Comparison of ENCODE assay signal across 8 cellular contexts in genomic region chr18:70205421-70206397, GRCh38. TPM values are rescaled to one million over a fixed set of nuclear protein-coding genes. Genes with fewer than 3 reads are reported as not detected.
A peak's percentile ranks its signal among the peaks of the same experiment; 100 is the strongest.
DNase-seq lines count a peak whose midpoint lies in the region; ATAC-seq, FAIRE-seq and TF ChIP-seq lines count a peak whose summit lies in the region.

Gene RTTN (minus strand): TSS chr18:70205687. CDS start chr18:70205658, 29 bp downstream.

- no peaks in the 10 kb centered on the region for H4K20me1 ChIP-seq in smooth muscle cell (ENCODE audit: low read depth)

- peak within 1 kb of the TSS; percentile 98 for H3K27ac ChIP-seq in smooth muscle cell (ENCODE audit: low read depth)

- TF ChIP-seq CTCF in WI38 (IDR thresholded peaks at IDR 0.05; ENCODE audit: low read depth, low read length) (no peak), bronchial epithelial cell (IDR thresholded peaks at IDR 0.05; ENCODE audit: insufficient read depth, low read length, severe bottlenecking) (peak; percentile 1), smooth muscle cell (IDR thresholded peaks at IDR 0.05; ENCODE audit: borderline replicate concordance, insufficient read depth, poor library complexity, severe bottlenecking) (no peak)

- FAIRE-seq in bronchial epithelial cell (lab: Jason Lieb, UNC): no peak

- H3K4me2 ChIP-seq in smooth muscle cell: peak within 1 kb of the TSS; percentile 96

- 1% methylated on average over 75 of the region's 78 CpGs for WGBS in smooth muscle cell (ENCODE audit: low lambda C conversion rate)

- H3K4me3 ChIP-seq in WI38 (ENCODE audit: low read depth, low read length) (peak within 1 kb of the TSS; percentile 93), bronchial epithelial cell (ENCODE audit: low read depth, low read length) (peak within 1 kb of the TSS; percentile 91), smooth muscle cell (peak within 1 kb of the TSS; percentile 87)

- H3K36me3 ChIP-seq in bronchial epithelial cell (ENCODE audit: control insufficient read depth, insufficient read depth, low read length) (no peaks in the 10 kb centered on the region), smooth muscle cell (ENCODE audit: low read depth) (no peaks in the 10 kb centered on the region)

- peak within 1 kb of the TSS; percentile 96 for H3K9ac ChIP-seq in smooth muscle cell (ENCODE audit: low read depth)

- DNase-seq in ACHN: peak; percentile 90
- DNase-seq in NCI-H2227 treated with DMSO at 0.1 percent for 48 hours (lab: John Stamatoyannopoulos, UW): peak; percentile 97
- peak; percentile 80 for DNase-seq in bronchial epithelial cell (ENCODE audit: low read depth)
- DNase-seq in iPS-NIHi11 (ENCODE audit: low spot score): peak; percentile 94
- DNase-seq in smooth muscle cell (lab: John Stamatoyannopoulos, UW; ENCODE audit: unreplicated experiment): peak; percentile 88

- H3K79me2 ChIP-seq in smooth muscle cell (ENCODE audit: low read depth): peaks cover 13% of the 10 kb centered on the region

- no peaks in the 10 kb centered on the region for H3F3A ChIP-seq in smooth muscle cell (ENCODE audit: low read depth)

- no peaks in the 10 kb centered on the region for H3K9me3 ChIP-seq in smooth muscle cell (replicated peaks; ENCODE audit: low read depth)

- in situ Hi-C loops in ACHN (cut with HindIII; ENCODE audit: low pct_ligation_motif_present, low pct_unique_long_range_greater_than_20kb, low sequenced_read_pairs): loop anchor here (25.0 kb wide), 1 partner anchor 232 kb away; no protein-coding TSS in a partner anchor

- peaks cover 7% of the 10 kb centered on the region for H3K4me1 ChIP-seq in smooth muscle cell (ENCODE audit: low read depth)

- no peaks in the 10 kb centered on the region for H3K27me3 ChIP-seq in bronchial epithelial cell (ENCODE audit: control insufficient read depth, insufficient read depth, low read length)
- peaks cover 8% of the 10 kb centered on the region for H3K27me3 ChIP-seq in smooth muscle cell (ENCODE audit: low read depth)

- ATAC-seq in GM18907 (IDR thresholded peaks at IDR 0.05; ENCODE audit: unreplicated experiment) (peak; percentile 98), HG03159 (IDR thresholded peaks at IDR 0.05; ENCODE audit: unreplicated experiment) (peak; percentile 96)

- peak within 1 kb of the TSS; percentile 100 for H2AFZ ChIP-seq in smooth muscle cell (ENCODE audit: low read depth)

RNA-seq across cellular contexts. Expression of gene RTTN, which starts in this region (rescaled TPM):
- 22.0 and 31.3 TPM in 2 replicates for total RNA-seq in bronchial epithelial cell
- 17.3 and 21.7 TPM in 2 replicates for total RNA-seq in smooth muscle cell
- polyA plus RNA-seq in smooth muscle cell: 3.5 and 3.6 TPM in 2 replicates

Comparison
In these comparisons a context has a peak if more than half of its experiments do, and no peak if none do; other contexts are left out.
1. Peak in every context shown above with its lines: DNase-seq, ATAC-seq, H3K4me3 ChIP-seq and H3K27ac ChIP-seq.